In genomic region chr4:115201042-115201330, GRCh38 we compare ENCODE assay signal across 2 cellular contexts.
TF ChIP-seq lines count a peak whose summit lies in the region.

No MANE protein-coding gene starts in this region.

TF ChIP-seq in GM23338, 12 proteins besides CTCF, POLR2A, EP300 and RAD21 (continued from another document):
- TF ChIP-seq ETS1 (IDR thresholded peaks at IDR 0.05) (no peak), REST (IDR thresholded peaks at IDR 0.05; ENCODE audit: unreplicated experiment) (no peak)
TF ChIP-seq in GM23338: peak in this region for 0.

TF ChIP-seq in H1, 55 proteins besides CTCF, POLR2A, EP300 and RAD21 (continued from another document):
- no peak for TF ChIP-seq CHD7 (IDR thresholded peaks at IDR 0.05; ENCODE audit: insufficient replicate concordance, low read length)
TF ChIP-seq in H1: peak in this region for 0.
